Comparison of ENCODE assay signal across 17 cellular contexts in genomic region chr11:74566386-74566960, GRCh38.
A peak's percentile ranks its signal among the peaks of the same experiment; 100 is the strongest.
DNase-seq lines count a peak whose midpoint lies in the region; ATAC-seq and TF ChIP-seq lines count a peak whose summit lies in the region.
"Had no signal": no experiment of that assay in that cellular context is flagged by ENCODE, and none has a peak within 500 bp of the region (broad histone marks: within the 10 kb centered on the region; RNA-seq: fewer than 3 reads in every experiment).

No MANE protein-coding gene starts in this region.

- H3K27ac Mint-ChIP-seq in nephron: peak overlapping the region; percentile 96
- H3K27ac Mint-ChIP-seq: B cell; CD4-positive, CD25-positive, alpha-beta regulatory T cell; GM23338 had no signal

- no peak for TF ChIP-seq CTCF in nephron (IDR thresholded peaks at IDR 0.05; ENCODE audit: unreplicated experiment in 3 of 3)

- H3K4me1 Mint-ChIP-seq in nephron: peaks cover 3% of the 10 kb centered on the region
- H3K4me1 Mint-ChIP-seq: B cell; CD4-positive, CD25-positive, alpha-beta regulatory T cell; GM23338 had no signal

- DNase-seq in NCI-H524 treated with DMSO at 0.1 percent for 48 hours (lab: John Stamatoyannopoulos, UW): peak; percentile 9
- peak; percentile 39 for DNase-seq in kidney tubule cell (ENCODE audit: low spot score)
- DNase-seq in NCI-H446 treated with DMSO at 0.1 percent for 48 hours (lab: John Stamatoyannopoulos, UW): no peak
- DNase-seq in NCI-H446 (lab: John Stamatoyannopoulos, UW): no peak
- no peak for DNase-seq in amniotic stem cell (lab: John Stamatoyannopoulos, UW)
- DNase-seq: Caco-2; CD4-positive, CD25-positive, alpha-beta regulatory T cell; KBM-7; NCI-H1417 treated with DMSO at 0.1 percent for 48 hours; NCI-H1930; Peyer's patch; Right ventricle myocardium superior had no signal

- ATAC-seq in HG03095 (IDR thresholded peaks at IDR 0.05; ENCODE audit: unreplicated experiment): no peak
- ATAC-seq: GM23338, HCT116 had no signal

- H3K36me3 Mint-ChIP-seq in nephron (ENCODE audit: low read depth): no peaks in the 10 kb centered on the region
- H3K36me3 Mint-ChIP-seq: CD4-positive, CD25-positive, alpha-beta regulatory T cell had no signal

- no peak overlapping the region for H3K4me3 Mint-ChIP-seq in nephron
- H3K4me3 Mint-ChIP-seq: B cell; CD4-positive, CD25-positive, alpha-beta regulatory T cell; GM23338 had no signal

- H3K9me3 Mint-ChIP-seq in nephron: peaks cover 4% of the 10 kb centered on the region

- H3K27me3 Mint-ChIP-seq in nephron (ENCODE audit: low read depth): no peaks in the 10 kb centered on the region

Comparison
In these comparisons a context has a peak if more than half of its experiments do, and no peak if none do; other contexts are left out.
1. DNase-seq: peak in NCI-H524 treated with DMSO at 0.1 percent for 48 hours (single experiment) and kidney tubule cell (single experiment); none in NCI-H446 treated with DMSO at 0.1 percent for 48 hours (single experiment), NCI-H446 (0 of 2) and amniotic stem cell (single experiment).